ENCODE assay signal across 9 cellular contexts in genomic region chr17:2814499-2815341, GRCh38. TPM values are rescaled to one million over a fixed set of nuclear protein-coding genes. Genes with fewer than 3 reads are reported as not detected.
DNase-seq lines count a peak whose midpoint lies in the region; ATAC-seq, FAIRE-seq and TF ChIP-seq lines count a peak whose summit lies in the region.
"Had no signal": no experiment of that assay in that cellular context is flagged by ENCODE, and none has a peak within 500 bp of the region (broad histone marks: within the 10 kb centered on the region; RNA-seq: fewer than 3 reads in every experiment).

No MANE protein-coding gene starts in this region.

- H3K4me1 ChIP-seq in mammary epithelial cell (ENCODE audit: insufficient read depth, low read length): peaks cover 11% of the 10 kb centered on the region
- H3K4me1 ChIP-seq in GM12878 (ENCODE audit: control insufficient read depth, insufficient read depth, low read length): peaks cover 18% of the 10 kb centered on the region
- peaks cover 3% of the 10 kb centered on the region for H3K4me1 ChIP-seq in hepatocyte (ENCODE audit: insufficient read depth)

- WGBS in mammary epithelial cell (ENCODE audit: low coverage, missing lambda C conversion rate): 51% methylated on average over 21 of the region's 26 CpGs
- 4% methylated on average over 26 of the region's 26 CpGs for WGBS in GM12878 (ENCODE audit: insufficient coverage, insufficient replicate concordance, low lambda C conversion rate, missing lambda C conversion rate)
- WGBS in hepatocyte (ENCODE audit: low lambda C conversion rate, missing lambda C conversion rate): 76% methylated on average over 26 of the region's 26 CpGs

- H3K9me2 ChIP-seq in hepatocyte (replicated peaks; ENCODE audit: insufficient read depth): no peaks in the 10 kb centered on the region

- BruUV-seq in mammary epithelial cell (replicated peaks; lab: Mats Ljungman, UMichigan) (no TSS peak), MCF 10A (replicated peaks; lab: Mats Ljungman, UMichigan) (no TSS peak), GM12878 (replicated peaks; lab: Mats Ljungman, UMichigan) (no TSS peak)

- H3K9me3 Mint-ChIP-seq in MCF 10A (ENCODE audit: unreplicated experiment): no peaks in the 10 kb centered on the region

- H3K9me3 ChIP-seq in mammary epithelial cell (replicated peaks; ENCODE audit: insufficient read depth, low read length) (no peaks in the 10 kb centered on the region), GM12878 (replicated peaks; ENCODE audit: control insufficient read depth, insufficient read depth, low read length) (no peaks in the 10 kb centered on the region), hepatocyte (ENCODE audit: low read depth) (no peaks in the 10 kb centered on the region)

- H3K36me3 ChIP-seq in mammary epithelial cell (ENCODE audit: insufficient read depth, low read length) (no peaks in the 10 kb centered on the region), GM12878 (ENCODE audit: control insufficient read depth in 2 of 2, insufficient read depth in 2 of 2, low read length in 1 of 2) (no peaks in the 10 kb centered on the region), hepatocyte (replicated peaks; ENCODE audit: insufficient read depth, low read depth) (no peaks in the 10 kb centered on the region)

- H3K9ac ChIP-seq in mammary epithelial cell (ENCODE audit: insufficient read depth, low read length): no peak overlapping the region
- H3K9ac ChIP-seq in GM12878 (ENCODE audit: control insufficient read depth, insufficient read depth, low read length): peak overlapping the region; percentile 35; the same call in 1 of the 2 replicates

- H3K4me3 ChIP-seq in mammary epithelial cell (replicated peaks in 1 of 3; ENCODE audit: insufficient read depth in 1 of 3, low read depth in 2 of 3, low read length in 3 of 3): no peak overlapping the region
- H3K4me3 ChIP-seq in GM12878: peak overlapping the region; percentile 51; the same call in 1 of the 2 replicates
- H3K4me3 ChIP-seq in hepatocyte: no peak overlapping the region

- H4K20me1 ChIP-seq in mammary epithelial cell (ENCODE audit: insufficient read depth, low read length) (no peaks in the 10 kb centered on the region), GM12878 (ENCODE audit: control insufficient read depth, insufficient read depth) (no peaks in the 10 kb centered on the region), hepatocyte (ENCODE audit: insufficient read depth, poor library complexity, severe bottlenecking) (no peaks in the 10 kb centered on the region)

- H3K4me3 Mint-ChIP-seq in MCF 10A (ENCODE audit: unreplicated experiment): no peak overlapping the region

- TF ChIP-seq CTCF in mammary epithelial cell (conservative IDR thresholded peaks at IDR 0.05 in 1 of 2, IDR thresholded peaks at IDR 0.05 in 1 of 2; ENCODE audit: extremely low read depth in 1 of 2, insufficient read depth in 1 of 2, low read depth in 1 of 2, low read length in 2 of 2) (no peak), MCF 10A (IDR thresholded peaks at IDR 0.05; ENCODE audit: unreplicated experiment) (no peak), GM12878 (IDR thresholded peaks at IDR 0.05 in 2 of 3, conservative IDR thresholded peaks at IDR 0.05 in 1 of 3; ENCODE audit: control insufficient read depth in 2 of 3, extremely low read depth in 1 of 3, insufficient read depth in 1 of 3, low read depth in 3 of 3, low read length in 3 of 3) (no peak), hepatocyte (IDR thresholded peaks at IDR 0.05; ENCODE audit: poor library complexity) (no peak)

- no peaks in the 10 kb centered on the region for H3K27me3 Mint-ChIP-seq in MCF 10A (ENCODE audit: insufficient read depth, unreplicated experiment)

- RAD21 ChIA-PET in GM12878 (lab: Charles Lee; ENCODE audit: unreplicated experiment): interaction anchor here (0.7 to 1.3 kb wide), 2 partner anchors 29 to 399 kb away, joined by 3 read pairs; no protein-coding TSS in a partner anchor

- H3K27me3 ChIP-seq in mammary epithelial cell (ENCODE audit: insufficient read depth, low read length) (no peaks in the 10 kb centered on the region), GM12878 (replicated peaks in 1 of 2; ENCODE audit: control insufficient read depth in 2 of 2, insufficient read depth in 2 of 2, low read length in 1 of 2) (no peaks in the 10 kb centered on the region), hepatocyte (no peaks in the 10 kb centered on the region)

- ATAC-seq in GM12878 (peak; percentile 90), GM18870 (IDR thresholded peaks at IDR 0.05; ENCODE audit: unreplicated experiment) (no peak), HG02642 (IDR thresholded peaks at IDR 0.05; ENCODE audit: poor library complexity, unreplicated experiment) (no peak)

- intact Hi-C loops in mammary epithelial cell (cut with micrococcal nuclease): no loop called here
- intact Hi-C loops in MCF 10A (cut with micrococcal nuclease): no loop called here
- intact Hi-C loops in GM12878 (cut with micrococcal nuclease; ENCODE audit: unreplicated experiment): no loop called here

- TF ChIP-seq EP300 in GM12878 (IDR thresholded peaks at IDR 0.05; ENCODE audit: borderline replicate concordance in 1 of 2, control insufficient read depth in 1 of 2, low read depth in 2 of 2, low read length in 2 of 2): peak; percentile 14 to 38; a peak in 1 of 4 replicates

- POLR2A ChIA-PET in MCF 10A (lab: Yijun Ruan, JAX) (no interaction called here), GM12878 (lab: Charles Lee) (no interaction called here)

- SMC1A ChIA-PET in GM12878 (lab: Charles Lee; ENCODE audit: uncharacterized antibody, unreplicated experiment): interaction anchor here (0.6 to 1.2 kb wide), 2 partner anchors 139 to 398 kb away, joined by 3 read pairs; no protein-coding TSS in a partner anchor

- peak; percentile 28 for DNase-seq in mammary epithelial cell
- no peak for DNase-seq in MCF 10A (ENCODE audit: unreplicated experiment)
- peak; percentile 94 for DNase-seq in T-helper 9 cell
- peak; percentile 62 for DNase-seq in GM12878 (ENCODE audit: low read depth, low spot score)
- peak; percentile 85 for DNase-seq in stimulated activated CD4-positive, alpha-beta T cell treated with anti-CD3 and anti-CD28 coated beads, Interleukin-1b, Interleukin-23, amount 100 ng/mL, for 48 hours
- DNase-seq in hepatocyte (ENCODE audit: low spot score): no peak

- TF ChIP-seq RAD21 in GM12878 (IDR thresholded peaks at IDR 0.05; ENCODE audit: insufficient read depth, low read depth, low read length): no peak

- no peaks in the 10 kb centered on the region for H3K36me3 Mint-ChIP-seq in MCF 10A (ENCODE audit: insufficient read depth, unreplicated experiment)

- no peak overlapping the region for H3K4me2 ChIP-seq in mammary epithelial cell (ENCODE audit: insufficient read depth, low read depth, low read length)
- H3K4me2 ChIP-seq in GM12878 (ENCODE audit: control insufficient read depth, insufficient read depth): peak overlapping the region; percentile 88
- H3K4me2 ChIP-seq in hepatocyte: no peak overlapping the region

- H3K79me2 ChIP-seq in mammary epithelial cell (ENCODE audit: insufficient read depth, low read length) (no peaks in the 10 kb centered on the region), GM12878 (ENCODE audit: control insufficient read depth, insufficient read depth, low read length) (no peaks in the 10 kb centered on the region), hepatocyte (no peaks in the 10 kb centered on the region)

- no peak for TF ChIP-seq POLR2A in GM12878 (IDR thresholded peaks at IDR 0.05; ENCODE audit: low read depth, low read length)

- CTCF ChIA-PET in mammary epithelial cell (lab: Charles Lee; ENCODE audit: low non-redundant PET): no interaction called here
- CTCF ChIA-PET in MCF 10A (lab: Yijun Ruan, JAX): interaction anchor here (0.6 to 2.0 kb wide), 4 partner anchors 11 to 1032 kb away, joined by 3 to 8 read pairs (median 4); no protein-coding TSS in a partner anchor
- CTCF ChIA-PET in GM12878 (lab: Yijun Ruan, JAX): no interaction called here

- H2AFZ ChIP-seq in mammary epithelial cell (ENCODE audit: low read depth, low read length) (peak overlapping the region; percentile 3), GM12878 (ENCODE audit: control insufficient read depth, low read depth, low read length) (peak overlapping the region; percentile 62), hepatocyte (no peak overlapping the region)

- FAIRE-seq in GM12878 (lab: Jason Lieb, UNC): no peak
- FAIRE-seq: TTC549 had no signal

- in situ Hi-C loops in mammary epithelial cell (cut with MboI; ENCODE audit: low sequenced_read_pairs in 2 of 2): no loop called here
- in situ Hi-C loops in GM12878 (cut with MboI): no loop called here

- peaks cover 8% of the 10 kb centered on the region for H3K4me1 Mint-ChIP-seq in MCF 10A (ENCODE audit: insufficient read depth, unreplicated experiment)

- dilution Hi-C loops in mammary epithelial cell (cut with HindIII; ENCODE audit: low sequenced_read_pairs): no loop called here

- H3K27ac Mint-ChIP-seq in MCF 10A (ENCODE audit: low read depth, unreplicated experiment): no peak overlapping the region

- H3K27ac ChIP-seq in mammary epithelial cell (ENCODE audit: insufficient read depth, low read depth, low read length) (no peak overlapping the region), GM12878 (ENCODE audit: control insufficient read depth, insufficient read depth) (0 out of 2 replicates have a peak overlapping the region, but pooled peaks have one; percentile 44), hepatocyte (no peak overlapping the region)

RNA-seq across cellular contexts. Expression of gene RAP1GAP2, which starts 18.5 kb away (rescaled TPM):
- total RNA-seq in mammary epithelial cell (10 to 100 TPM; 22.3 to 41.2 TPM), MCF 10A (2022) (33.8 and 40.2 TPM in 2 replicates), GM12878 (2014; rRNA removed) (0.49 and 0.68 TPM in 2 replicates), GM12878 (2014; rRNA removed; fragmentation: Illumina TruSeq; extraction: Trizol) (0.36 and 0.37 TPM in 2 replicates), GM12878 (2021) (0.95 and 0.98 TPM in 2 replicates), hepatocyte (8.6 and 10.0 TPM in 2 replicates)
- polyA plus RNA-seq in mammary epithelial cell (25.0 TPM), GM12878 (2011; rRNA removed) (not detected in 2 replicates), GM12878 (2014; fragmentation: Illumina TruSeq; extraction: Trizol) (0.54 and 0.95 TPM in 2 replicates), GM12878 (2014; fragmentation: Nextera tagmentation; extraction: Ambion mirVana) (under 1 TPM in 1 of 2 experiments, not detected in 1; 0.03 TPM), GM12878 (2014; rRNA removed) (0.78 and 1.5 TPM in 2 replicates), GM12878 (2016; fragmentation: Nextera tagmentation; extraction: Ambion mirVana) (under 1 TPM; 0.24 to 0.43 TPM), hepatocyte (3.0 and 4.6 TPM in 2 replicates)
- 47.0 TPM for polyA minus RNA-seq in mammary epithelial cell
- total RNA-seq in GM12878 (2013; cell fraction: nucleolus; rRNA removed): 1.7 and 2.3 TPM in 2 replicates
- 0.34 TPM for polyA plus RNA-seq in GM12878 (2011; ENCODE audit: low read depth)
- 0.02 and 0.06 TPM in 2 replicates for polyA plus RNA-seq in GM12878 (2011; cell fraction: cytosol; rRNA removed)
- 0.16 and 0.24 TPM in 2 replicates for polyA plus RNA-seq in GM12878 (2011; cell fraction: nucleus; rRNA removed)
- 0.51 and 1.2 TPM in 2 replicates for polyA plus RNA-seq in GM12878 (2012)
- polyA minus RNA-seq in GM12878 (2011; rRNA and poly(A)+ RNA removed): not detected in 2 replicates
- polyA minus RNA-seq in GM12878 (2011; cell fraction: cytosol; rRNA and poly(A)+ RNA removed): 3.5 and 4.5 TPM in 2 replicates
- 0.36 and 0.38 TPM in 2 replicates for polyA minus RNA-seq in GM12878 (2011; cell fraction: nucleus; rRNA and poly(A)+ RNA removed)

Comparison
In these comparisons a context has a peak if more than half of its experiments do, and no peak if none do; other contexts are left out.
1. DNase-seq: peak in mammary epithelial cell (single experiment), T-helper 9 cell (single experiment), GM12878 (single experiment) and stimulated activated CD4-positive, alpha-beta T cell treated with anti-CD3 and anti-CD28 coated beads, Interleukin-1b, Interleukin-23, amount 100 ng/mL, for 48 hours (single experiment); none in MCF 10A (single experiment) and hepatocyte (single experiment).